Comparison of ENCODE assay signal across 8 cellular contexts in genomic region chr17:7474767-7475166, GRCh38. TPM values are rescaled to one million over a fixed set of nuclear protein-coding genes. Genes with fewer than 3 reads are reported as not detected.
"Had no signal": no experiment of that assay in that cellular context is flagged by ENCODE, and none has a peak within 500 bp of the region (broad histone marks: within the 10 kb centered on the region; RNA-seq: fewer than 3 reads in every experiment).

No MANE protein-coding gene starts in this region.

RNA-seq across cellular contexts. Expression of gene SLC35G6, which starts 6.5 kb away (rescaled TPM):
- total RNA-seq: activated CD8-positive, alpha-beta memory T cell treated with anti-CD3 and anti-CD28 coated beads for 36 hours; activated naive CD4-positive, alpha-beta T cell treated with anti-CD3 and anti-CD28 coated beads, Interleukin-2, amount 50 U/mL, for 72 hours; bronchial epithelial cell; mononuclear cell; ovary; Right ventricle myocardium inferior; thoracic aorta had no signal
- polyA plus RNA-seq: naive thymus-derived CD4-positive, alpha-beta T cell; ovary had no signal
